In genomic region chr2:4673025-4673489, GRCh38 we compare ENCODE assay signal across 9 cellular contexts.
DNase-seq lines count a peak whose midpoint lies in the region; ATAC-seq and TF ChIP-seq lines count a peak whose summit lies in the region.
"Had no signal": no experiment of that assay in that cellular context is flagged by ENCODE, and none has a peak within 500 bp of the region (broad histone marks: within the 10 kb centered on the region; RNA-seq: fewer than 3 reads in every experiment).

No MANE protein-coding gene starts in this region.

- H3K4me3 ChIP-seq in AG09309 (ENCODE audit: control insufficient read depth, low read depth, low read length): peak overlapping the region; percentile 31

- no peak overlapping the region for H3K27ac Mint-ChIP-seq in activated T-helper 17 cell treated with anti-CD3 and anti-CD28 coated beads, Interleukin-2, amount 50 U/mL, for 72 hours

- no peak for ATAC-seq in activated T-helper 17 cell treated with anti-CD3 and anti-CD28 coated beads, Interleukin-2, amount 50 U/mL, for 72 hours (replicated peaks)
- no peak for ATAC-seq in GM18867 (IDR thresholded peaks at IDR 0.05; ENCODE audit: unreplicated experiment)

- DNase-seq in AG09309 (ENCODE audit: low read depth) (peak; percentile 13), GOT3 (lab: John Stamatoyannopoulos, UW) (peak; percentile 14), NCI-H345 treated with DMSO at 0.1 percent for 48 hours (lab: John Stamatoyannopoulos, UW; ENCODE audit: unreplicated experiment) (peak; percentile 93), NCI-H1930 (lab: John Stamatoyannopoulos, UW) (no peak), D341Med (ENCODE audit: low spot score) (no peak), UCSD-AML1 (lab: John Stamatoyannopoulos, UW; ENCODE audit: unreplicated experiment) (no peak)
- DNase-seq: cortex of kidney had no signal

- H3K4me3 Mint-ChIP-seq in activated T-helper 17 cell treated with anti-CD3 and anti-CD28 coated beads, Interleukin-2, amount 50 U/mL, for 72 hours: peak overlapping the region; percentile 48

- no peaks in the 10 kb centered on the region for H3K36me3 Mint-ChIP-seq in activated T-helper 17 cell treated with anti-CD3 and anti-CD28 coated beads, Interleukin-2, amount 50 U/mL, for 72 hours (ENCODE audit: low read depth)

- H3K27me3 Mint-ChIP-seq in activated T-helper 17 cell treated with anti-CD3 and anti-CD28 coated beads, Interleukin-2, amount 50 U/mL, for 72 hours: no peaks in the 10 kb centered on the region

- H3K9me3 Mint-ChIP-seq in activated T-helper 17 cell treated with anti-CD3 and anti-CD28 coated beads, Interleukin-2, amount 50 U/mL, for 72 hours: no peaks in the 10 kb centered on the region

- no peak for TF ChIP-seq CTCF in AG09309 (IDR thresholded peaks at IDR 0.05; ENCODE audit: control insufficient read depth, insufficient read depth, low read depth, low read length, missing control alignments)

- H3K4me1 Mint-ChIP-seq in activated T-helper 17 cell treated with anti-CD3 and anti-CD28 coated beads, Interleukin-2, amount 50 U/mL, for 72 hours: no peaks in the 10 kb centered on the region

Comparison
In these comparisons a context has a peak if more than half of its experiments do, and no peak if none do; other contexts are left out.
1. DNase-seq: peak in AG09309 (single experiment), GOT3 (single experiment) and NCI-H345 treated with DMSO at 0.1 percent for 48 hours (single experiment); none in NCI-H1930 (0 of 2), D341Med (single experiment) and UCSD-AML1 (single experiment).